Comparison of ENCODE assay signal across 17 cellular contexts in genomic region chr11:46666516-46666915, GRCh38. TPM values are rescaled to one million over a fixed set of nuclear protein-coding genes. Genes with fewer than 3 reads are reported as not detected.
DNase-seq lines count a peak whose midpoint lies in the region; ATAC-seq and TF ChIP-seq lines count a peak whose summit lies in the region.
"Had no signal": no experiment of that assay in that cellular context is flagged by ENCODE, and none has a peak within 500 bp of the region (broad histone marks: within the 10 kb centered on the region; RNA-seq: fewer than 3 reads in every experiment).

No MANE protein-coding gene starts in this region.

- peaks cover 82% of the 10 kb centered on the region for H3K4me1 ChIP-seq in KMS-11 (ENCODE audit: low read depth, poor library complexity, severe bottlenecking)
- H3K4me1 ChIP-seq in right atrium auricular region, result peaks cover 0 to 43% of the 10 kb centered on the region in 2 donors
- H3K4me1 ChIP-seq: pancreas had no signal

- H3K79me2 ChIP-seq in KMS-11 (ENCODE audit: insufficient read depth, low read depth), result no peaks in the 10 kb centered on the region

- H3K27me3 ChIP-seq in KMS-11 (ENCODE audit: insufficient read depth, low read depth) (no peaks in the 10 kb centered on the region), right atrium auricular region (no peaks in the 10 kb centered on the region)
- H3K27me3 ChIP-seq: pancreas had no signal

- H2AFZ ChIP-seq in KMS-11 (ENCODE audit: low read depth), result peak overlapping the region; percentile 1; the same call in 1 of the 2 replicates

- peaks cover 39% of the 10 kb centered on the region for H3K36me3 Mint-ChIP-seq in stimulated activated memory B cell treated with anti-CD40 and anti-IgM and Interleukin-4, amounts not matched to agents 10 μg/mL and 1 μg/mL and 100 μg/mL, for 72 hours
- H3K36me3 Mint-ChIP-seq in activated CD8-positive, alpha-beta memory T cell treated with anti-CD3 and anti-CD28 coated beads, Interleukin-2, amount 10 ng/mL, durations not matched to agents 7 days and 5 days, result peaks cover 31% of the 10 kb centered on the region

- peak overlapping the region; percentile 67 for H3K4me2 ChIP-seq in KMS-11

- H3K9me3 ChIP-seq in right atrium auricular region, result no peaks in the 10 kb centered on the region
- H3K9me3 ChIP-seq: pancreas had no signal

- H3K9ac ChIP-seq in KMS-11, result peak overlapping the region; percentile 6; the same call in 1 of the 2 replicates

- CTCF ChIA-PET in activated CD8-positive, alpha-beta memory T cell treated with anti-CD3 and anti-CD28 coated beads, Interleukin-2, amount 10 ng/mL, durations not matched to agents 7 days and 5 days (lab: Charles Lee), result interaction anchor here (0.6 to 2.2 kb wide), 4 partner anchors 36 to 59 kb away, joined by 3 to 7 read pairs (median 4); no protein-coding TSS in a partner anchor

- no peaks in the 10 kb centered on the region for H3K27me3 Mint-ChIP-seq in stimulated activated memory B cell treated with anti-CD40 and anti-IgM and Interleukin-4, amounts not matched to agents 10 μg/mL and 1 μg/mL and 100 μg/mL, for 72 hours
- H3K27me3 Mint-ChIP-seq in activated CD8-positive, alpha-beta memory T cell treated with anti-CD3 and anti-CD28 coated beads, Interleukin-2, amount 10 ng/mL, durations not matched to agents 7 days and 5 days, result no peaks in the 10 kb centered on the region
- H3K27me3 Mint-ChIP-seq: central memory CD8-positive, alpha-beta T cell had no signal

- H3K9me3 Mint-ChIP-seq in stimulated activated memory B cell treated with anti-CD40 and anti-IgM and Interleukin-4, amounts not matched to agents 10 μg/mL and 1 μg/mL and 100 μg/mL, for 72 hours, result no peaks in the 10 kb centered on the region
- no peaks in the 10 kb centered on the region for H3K9me3 Mint-ChIP-seq in activated CD8-positive, alpha-beta memory T cell treated with anti-CD3 and anti-CD28 coated beads, Interleukin-2, amount 10 ng/mL, durations not matched to agents 7 days and 5 days (ENCODE audit: low read depth)
- H3K9me3 Mint-ChIP-seq: central memory CD8-positive, alpha-beta T cell had no signal

- no peak overlapping the region for H3K4me3 Mint-ChIP-seq in stimulated activated memory B cell treated with anti-CD40 and anti-IgM and Interleukin-4, amounts not matched to agents 10 μg/mL and 1 μg/mL and 100 μg/mL, for 72 hours
- no peak overlapping the region for H3K4me3 Mint-ChIP-seq in activated CD8-positive, alpha-beta memory T cell treated with anti-CD3 and anti-CD28 coated beads, Interleukin-2, amount 10 ng/mL, durations not matched to agents 7 days and 5 days
- H3K4me3 Mint-ChIP-seq: central memory CD8-positive, alpha-beta T cell had no signal

- H3K4me1 Mint-ChIP-seq in stimulated activated memory B cell treated with anti-CD40 and anti-IgM and Interleukin-4, amounts not matched to agents 10 μg/mL and 1 μg/mL and 100 μg/mL, for 72 hours, result no peaks in the 10 kb centered on the region
- H3K4me1 Mint-ChIP-seq in activated CD8-positive, alpha-beta memory T cell treated with anti-CD3 and anti-CD28 coated beads, Interleukin-2, amount 10 ng/mL, durations not matched to agents 7 days and 5 days, result peaks cover 21% of the 10 kb centered on the region

- no peaks in the 10 kb centered on the region for H4K20me1 ChIP-seq in KMS-11 (ENCODE audit: insufficient read depth)

- no peaks in the 10 kb centered on the region for H3K36me3 ChIP-seq in KMS-11 (ENCODE audit: insufficient read depth)
- H3K36me3 ChIP-seq in right atrium auricular region, result peaks cover 56% of the 10 kb centered on the region

- ATAC-seq in stimulated activated memory B cell treated with anti-CD40 and anti-IgM and Interleukin-4, amounts not matched to agents 10 μg/mL and 1 μg/mL and 100 μg/mL, for 72 hours, result no peak
- no peak for ATAC-seq in activated CD8-positive, alpha-beta memory T cell treated with anti-CD3 and anti-CD28 coated beads, Interleukin-2, amount 10 ng/mL, durations not matched to agents 7 days and 5 days
- no peak for ATAC-seq in left lobe of liver
- ATAC-seq: K562, pancreas had no signal

- H3K4me3 ChIP-seq in KMS-11 (IDR thresholded peaks at IDR 0.05; ENCODE audit: insufficient read depth, low read depth, low read length) (no peak overlapping the region), right atrium auricular region (no peak overlapping the region)
- H3K4me3 ChIP-seq: K562, lung, pancreas had no signal

- DNase-seq in right atrium auricular region (ENCODE audit: low spot score) (no peak), KBM-7 (no peak), left lobe of liver (ENCODE audit: low spot score) (no peak), HUDEP-2 (lab: John Stamatoyannopoulos, UW; ENCODE audit: unreplicated experiment in 76 of 76) (no peak)
- no peak for DNase-seq in activated CD8-positive, alpha-beta memory T cell treated with anti-CD3 and anti-CD28 coated beads, Interleukin-2, amount 10 ng/mL, durations not matched to agents 7 days and 5 days
- DNase-seq: activated naive CD4-positive, alpha-beta T cell; NCI-H187 treated with DMSO at 0.1 percent for 48 hours; NCI-H526 treated with DMSO at 0.1 percent for 48 hours; pancreas had no signal

- H3K27ac Mint-ChIP-seq in stimulated activated memory B cell treated with anti-CD40 and anti-IgM and Interleukin-4, amounts not matched to agents 10 μg/mL and 1 μg/mL and 100 μg/mL, for 72 hours, result peak overlapping the region; percentile 22
- H3K27ac Mint-ChIP-seq in activated CD8-positive, alpha-beta memory T cell treated with anti-CD3 and anti-CD28 coated beads, Interleukin-2, amount 10 ng/mL, durations not matched to agents 7 days and 5 days, result no peak overlapping the region

- H3K27ac ChIP-seq in KMS-11, result peak overlapping the region; percentile 74
- peak overlapping the region; percentile 79 for H3K27ac ChIP-seq in angular gyrus (ENCODE audit: low read depth, low read length)
- peak overlapping the region; percentile 72 to 82 for H3K27ac ChIP-seq in right atrium auricular region
- H3K27ac ChIP-seq: C4-2B, pancreas had no signal

- in situ Hi-C loops in KBM-7 (cut with MboI; ENCODE audit: low pct_unique_long_range_greater_than_20kb, low sequenced_read_pairs), result no loop called here

- TF ChIP-seq CTCF in KMS-11 (conservative IDR thresholded peaks at IDR 0.05; ENCODE audit: low read depth, low read length), result no peak
- TF ChIP-seq CTCF in right atrium auricular region (IDR thresholded peaks at IDR 0.05), result no peak

RNA-seq across cellular contexts. Expression of gene ARHGAP1, which starts 33.9 kb away (rescaled TPM):
- total RNA-seq in right atrium auricular region, result 100 to 1,000 TPM in 1 of 2 donors, 10 to 100 TPM in 1; 88.1 to 117 TPM
- 10 to 100 TPM; 61.9 to 68.5 TPM for total RNA-seq in activated CD8-positive, alpha-beta memory T cell treated with anti-CD3 and anti-CD28 coated beads, Interleukin-2, amount 10 ng/mL, durations not matched to agents 7 days and 5 days
- 29.3 TPM for total RNA-seq in left lobe of liver

RNA-seq across cellular contexts. Expression of gene ZNF408, which starts 34.3 kb away (rescaled TPM):
- total RNA-seq in right atrium auricular region, result 1 to 10 TPM; 6.0 to 9.6 TPM
- total RNA-seq in activated CD8-positive, alpha-beta memory T cell treated with anti-CD3 and anti-CD28 coated beads, Interleukin-2, amount 10 ng/mL, durations not matched to agents 7 days and 5 days, result 10 to 100 TPM; 12.6 to 15.0 TPM
- total RNA-seq in left lobe of liver, result 9.4 TPM

RNA-seq across cellular contexts. Expression of gene ATG13, which starts 49.2 kb away (rescaled TPM):
- 10 to 100 TPM; 54.5 to 80.2 TPM for total RNA-seq in right atrium auricular region
- total RNA-seq in activated CD8-positive, alpha-beta memory T cell treated with anti-CD3 and anti-CD28 coated beads, Interleukin-2, amount 10 ng/mL, durations not matched to agents 7 days and 5 days, result 10 to 100 TPM; 64.0 to 72.9 TPM
- 43.0 TPM for total RNA-seq in left lobe of liver

RNA-seq across cellular contexts. Expression of gene HARBI1, which starts 49.5 kb away (rescaled TPM):
- total RNA-seq in right atrium auricular region, result 1 to 10 TPM; 2.3 to 3.3 TPM
- total RNA-seq in activated CD8-positive, alpha-beta memory T cell treated with anti-CD3 and anti-CD28 coated beads, Interleukin-2, amount 10 ng/mL, durations not matched to agents 7 days and 5 days, result 1 to 10 TPM; 5.9 to 6.6 TPM
- 2.8 TPM for total RNA-seq in left lobe of liver

RNA-seq across cellular contexts. Expression of gene F2, which starts 52.5 kb away (rescaled TPM):
- total RNA-seq in right atrium auricular region, result not detected
- total RNA-seq in activated CD8-positive, alpha-beta memory T cell treated with anti-CD3 and anti-CD28 coated beads, Interleukin-2, amount 10 ng/mL, durations not matched to agents 7 days and 5 days, result not detected
- 1,408 TPM for total RNA-seq in left lobe of liver
- total RNA-seq: activated CD8-positive, alpha-beta memory T cell treated with anti-CD3 and anti-CD28 coated beads for 36 hours had no signal
